In genomic region chr6:121847806-121848522, GRCh38 we compare ENCODE assay signal across 23 cellular contexts.
DNase-seq lines count a peak whose midpoint lies in the region; ATAC-seq and TF ChIP-seq lines count a peak whose summit lies in the region.
"Had no signal": no experiment of that assay in that cellular context is flagged by ENCODE, and none has a peak within 500 bp of the region (broad histone marks: within the 10 kb centered on the region; RNA-seq: fewer than 3 reads in every experiment).

No MANE protein-coding gene starts in this region.

- H3K4me3 Mint-ChIP-seq in activated CD8-positive, alpha-beta T cell treated with anti-CD3 and anti-CD28 coated beads for 36 hours = no peak overlapping the region
- no peak overlapping the region for H3K4me3 Mint-ChIP-seq in activated T-cell treated with anti-CD3 and anti-CD28 coated beads, Interleukin-2, amount 50 U/mL, for 72 hours
- H3K4me3 Mint-ChIP-seq: activated naive CD8-positive, alpha-beta T cell; activated T-cell treated with anti-CD3 and anti-CD28 coated beads, Interleukin-2, amount 50 U/mL, for 4 hours; stimulated activated effector memory CD8-positive, alpha-beta T cell treated with anti-CD3 and anti-CD28 coated beads, Interleukin-12 subunit alpha, Interleukin-12 subunit beta, amount 100 ng/mL, for 72 hours; T-cell; type B pancreatic cell had no signal

- CTCF ChIA-PET in activated CD8-positive, alpha-beta T cell treated with anti-CD3 and anti-CD28 coated beads for 36 hours (lab: Charles Lee) = interaction anchor here (2.3 to 2.7 kb wide), 2 partner anchors 9 to 11 kb away, joined by 10 to 16 read pairs; no protein-coding TSS in a partner anchor

- ATAC-seq in aorta (ENCODE audit: low FRiP score) = no peak
- no peak for ATAC-seq in activated CD8-positive, alpha-beta T cell treated with anti-CD3 and anti-CD28 coated beads for 36 hours
- no peak for ATAC-seq in activated T-cell treated with anti-CD3 and anti-CD28 coated beads, Interleukin-2, amount 50 U/mL, for 72 hours (replicated peaks in 1 of 2)
- ATAC-seq: activated T-cell treated with anti-CD3 and anti-CD28 coated beads, Interleukin-2, amount 50 U/mL, for 4 hours; stimulated activated effector memory CD8-positive, alpha-beta T cell treated with anti-CD3 and anti-CD28 coated beads, Interleukin-12 subunit alpha, Interleukin-12 subunit beta, amount 100 ng/mL, for 72 hours had no signal

- no peaks in the 10 kb centered on the region for H3K9me3 Mint-ChIP-seq in activated CD8-positive, alpha-beta T cell treated with anti-CD3 and anti-CD28 coated beads for 36 hours
- H3K9me3 Mint-ChIP-seq in activated T-cell treated with anti-CD3 and anti-CD28 coated beads, Interleukin-2, amount 50 U/mL, for 72 hours = no peaks in the 10 kb centered on the region
- H3K9me3 Mint-ChIP-seq: activated T-cell treated with anti-CD3 and anti-CD28 coated beads, Interleukin-2, amount 50 U/mL, for 4 hours; T-cell had no signal

- DNase-seq in NCI-H524 (lab: John Stamatoyannopoulos, UW) (peak; percentile 50 to 59), NCI-H524 treated with DMSO at 0.1 percent for 48 hours (lab: John Stamatoyannopoulos, UW) (no peak), anterior cingulate cortex (lab: John Stamatoyannopoulos, UW) (peak in 45 of 58 donors; percentile 1 to 79 (median 31)), medulla oblongata (ENCODE audit: extremely low spot score) (peak; percentile 55), aorta (no peak)
- no peak for DNase-seq in activated CD8-positive, alpha-beta T cell treated with anti-CD3 and anti-CD28 coated beads for 36 hours
- no peak for DNase-seq in activated T-cell treated with anti-CD3 and anti-CD28 coated beads, Interleukin-2, amount 50 U/mL, for 72 hours
- DNase-seq: 8988T; activated CD4-positive, alpha-beta T cell treated with anti-CD3 and anti-CD28 coated beads, Interleukin-2, amount 50 U/mL, for 48 hours; activated T-cell treated with anti-CD3 and anti-CD28 coated beads, Interleukin-2, amount 50 U/mL, for 4 hours; effector CD4-positive, alpha-beta T cell; Karpas-422; NCI-H1417 treated with DMSO at 0.1 percent for 48 hours; NCI-H226; Right ventricle myocardium superior; stimulated activated CD4-positive, alpha-beta T cell treated with anti-CD3 and anti-CD28 coated beads, Interleukin-12 subunit alpha, Interleukin-12 subunit beta, amount 100 ng/mL, for 4 hours; T-cell had no signal

- H3K27me3 Mint-ChIP-seq in activated CD8-positive, alpha-beta T cell treated with anti-CD3 and anti-CD28 coated beads for 36 hours = peaks cover 2% of the 10 kb centered on the region
- H3K27me3 Mint-ChIP-seq in activated T-cell treated with anti-CD3 and anti-CD28 coated beads, Interleukin-2, amount 50 U/mL, for 72 hours (ENCODE audit: low read depth) = no peaks in the 10 kb centered on the region
- H3K27me3 Mint-ChIP-seq: activated naive CD8-positive, alpha-beta T cell; type B pancreatic cell had no signal

- 87% methylated on average over 4 of the region's 4 CpGs for WGBS in thymus
- WGBS in aorta, 2 donors = 82 to 87% methylated on average over 4 of the region's 4 CpGs

- no peak overlapping the region for H3K4me3 ChIP-seq in thymus (ENCODE audit: low read length)
- H3K4me3 ChIP-seq in aorta (ENCODE audit: low read length in 2 of 2) = no peak overlapping the region
- H3K4me3 ChIP-seq: BLaER1 treated with 17β-estradiol and CSF1 and Interleukin-3, amounts not matched to agents 10 nM and 100 nM; cardiac muscle cell had no signal

- TF ChIP-seq CTCF in activated CD8-positive, alpha-beta T cell treated with anti-CD3 and anti-CD28 coated beads for 36 hours (IDR thresholded peaks at IDR 0.05) = no peak

- POLR2A ChIA-PET in activated CD8-positive, alpha-beta T cell treated with anti-CD3 and anti-CD28 coated beads for 36 hours (lab: Charles Lee) = no interaction called here

- intact Hi-C loops in aorta (cut with DNase I) = loop anchor here (2.0 to 5.0 kb wide), 2 partner anchors 411 to 417 kb away; partner anchors contain the start of gene GJA1 (in 1 of the 2)
- intact Hi-C loops in activated CD8-positive, alpha-beta T cell treated with anti-CD3 and anti-CD28 coated beads for 36 hours (cut with micrococcal nuclease) = loop anchor here (5.0 to 10.0 kb wide), 2 partner anchors 416 to 793 kb away; no protein-coding TSS in a partner anchor

- no peaks in the 10 kb centered on the region for H3K4me1 Mint-ChIP-seq in activated CD8-positive, alpha-beta T cell treated with anti-CD3 and anti-CD28 coated beads for 36 hours (ENCODE audit: low read depth)
- peaks cover 5% of the 10 kb centered on the region for H3K4me1 Mint-ChIP-seq in activated T-cell treated with anti-CD3 and anti-CD28 coated beads, Interleukin-2, amount 50 U/mL, for 72 hours (ENCODE audit: low read depth)
- H3K4me1 Mint-ChIP-seq: stimulated activated effector memory CD8-positive, alpha-beta T cell treated with anti-CD3 and anti-CD28 coated beads, Interleukin-12 subunit alpha, Interleukin-12 subunit beta, amount 100 ng/mL, for 72 hours had no signal

- H3K36me3 ChIP-seq in thymus (ENCODE audit: control insufficient read depth, insufficient read depth) (no peaks in the 10 kb centered on the region), aorta (ENCODE audit: control insufficient read depth in 1 of 2, insufficient read depth in 2 of 2, low read length in 1 of 2) (no peaks in the 10 kb centered on the region)
- H3K36me3 ChIP-seq: BLaER1 treated with 17β-estradiol and CSF1 and Interleukin-3, amounts not matched to agents 10 nM and 100 nM; cardiac muscle cell had no signal

- H3K27ac ChIP-seq in thymus (ENCODE audit: low read depth) = peak overlapping the region; percentile 0
- H3K27ac ChIP-seq in aorta (ENCODE audit: low read depth in 1 of 2, low read length in 2 of 2) = no peak overlapping the region
- H3K27ac ChIP-seq: BLaER1 treated with 17β-estradiol and CSF1 and Interleukin-3, amounts not matched to agents 10 nM and 100 nM; cardiac muscle cell had no signal

- peaks cover 3% of the 10 kb centered on the region for H3K4me1 ChIP-seq in thymus (ENCODE audit: control insufficient read depth, insufficient read depth, low read length)
- peaks cover 1 to 4% of the 10 kb centered on the region in 2 donors for H3K4me1 ChIP-seq in aorta (ENCODE audit: control insufficient read depth in 1 of 2, insufficient read depth in 2 of 2, low read length in 2 of 2)

- no peak overlapping the region for H3K27ac Mint-ChIP-seq in activated CD8-positive, alpha-beta T cell treated with anti-CD3 and anti-CD28 coated beads for 36 hours
- H3K27ac Mint-ChIP-seq in activated T-cell treated with anti-CD3 and anti-CD28 coated beads, Interleukin-2, amount 50 U/mL, for 72 hours = no peak overlapping the region
- H3K27ac Mint-ChIP-seq: activated naive CD8-positive, alpha-beta T cell; stimulated activated effector memory CD8-positive, alpha-beta T cell treated with anti-CD3 and anti-CD28 coated beads, Interleukin-12 subunit alpha, Interleukin-12 subunit beta, amount 100 ng/mL, for 72 hours; T-cell; type B pancreatic cell had no signal

- H3K9me3 ChIP-seq in thymus (ENCODE audit: control insufficient read depth) = no peaks in the 10 kb centered on the region
- H3K9me3 ChIP-seq in aorta (ENCODE audit: control insufficient read depth, low read length) = no peaks in the 10 kb centered on the region
- H3K9me3 ChIP-seq: BLaER1 treated with 17β-estradiol and CSF1 and Interleukin-3, amounts not matched to agents 10 nM and 100 nM had no signal

- H3K27me3 ChIP-seq in thymus (ENCODE audit: control insufficient read depth, insufficient read depth) = no peaks in the 10 kb centered on the region
- no peaks in the 10 kb centered on the region for H3K27me3 ChIP-seq in aorta (ENCODE audit: control insufficient read depth in 1 of 2, insufficient read depth in 2 of 2, low read length in 1 of 2)
- H3K27me3 ChIP-seq: BLaER1 treated with 17β-estradiol and CSF1 and Interleukin-3, amounts not matched to agents 10 nM and 100 nM; cardiac muscle cell had no signal

- H3K36me3 Mint-ChIP-seq in activated CD8-positive, alpha-beta T cell treated with anti-CD3 and anti-CD28 coated beads for 36 hours (ENCODE audit: low read depth) = no peaks in the 10 kb centered on the region
- H3K36me3 Mint-ChIP-seq in activated T-cell treated with anti-CD3 and anti-CD28 coated beads, Interleukin-2, amount 50 U/mL, for 72 hours (ENCODE audit: insufficient read depth in 2 of 2) = no peaks in the 10 kb centered on the region
- H3K36me3 Mint-ChIP-seq: activated naive CD8-positive, alpha-beta T cell; stimulated activated effector memory CD8-positive, alpha-beta T cell treated with anti-CD3 and anti-CD28 coated beads, Interleukin-12 subunit alpha, Interleukin-12 subunit beta, amount 100 ng/mL, for 72 hours; T-cell; type B pancreatic cell had no signal

Comparison
In these comparisons a context has a peak if more than half of its experiments do, and no peak if none do; other contexts are left out.
1. DNase-seq: peak in NCI-H524 (2 of 2), anterior cingulate cortex (45 of 58) and medulla oblongata (single experiment); none in NCI-H524 treated with DMSO at 0.1 percent for 48 hours (single experiment), aorta (0 of 2), activated CD8-positive, alpha-beta T cell treated with anti-CD3 and anti-CD28 coated beads for 36 hours (single experiment) and activated T-cell treated with anti-CD3 and anti-CD28 coated beads, Interleukin-2, amount 50 U/mL, for 72 hours (0 of 2).